In the genomic region with DNA sequence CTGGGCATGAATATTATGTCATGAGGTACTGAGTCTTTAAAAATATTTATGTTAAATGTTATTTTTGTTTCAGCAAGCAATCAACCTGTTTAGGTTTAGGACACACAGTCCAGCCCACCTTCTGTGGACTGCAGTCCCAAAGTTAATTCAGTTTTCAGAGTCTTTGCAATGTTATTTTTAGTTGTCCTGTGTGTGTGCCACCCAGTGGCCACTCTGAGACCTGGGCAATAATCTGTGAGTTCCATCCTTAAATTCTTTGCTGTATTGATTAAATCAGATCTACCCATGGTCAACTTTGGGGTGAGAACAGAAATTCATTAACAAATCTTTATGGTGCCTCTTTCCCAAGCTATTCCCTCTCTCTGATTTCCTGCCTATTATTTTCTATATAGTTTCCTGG, we compare ENCODE assay signal across 1 cellular context.
TF ChIP-seq lines count a peak whose summit lies in the region.

No MANE protein-coding gene starts in this region.

TF ChIP-seq in GM23338, 12 proteins besides CTCF, POLR2A, EP300 and RAD21 (continued from another document):
- TF ChIP-seq, protein P1, sequence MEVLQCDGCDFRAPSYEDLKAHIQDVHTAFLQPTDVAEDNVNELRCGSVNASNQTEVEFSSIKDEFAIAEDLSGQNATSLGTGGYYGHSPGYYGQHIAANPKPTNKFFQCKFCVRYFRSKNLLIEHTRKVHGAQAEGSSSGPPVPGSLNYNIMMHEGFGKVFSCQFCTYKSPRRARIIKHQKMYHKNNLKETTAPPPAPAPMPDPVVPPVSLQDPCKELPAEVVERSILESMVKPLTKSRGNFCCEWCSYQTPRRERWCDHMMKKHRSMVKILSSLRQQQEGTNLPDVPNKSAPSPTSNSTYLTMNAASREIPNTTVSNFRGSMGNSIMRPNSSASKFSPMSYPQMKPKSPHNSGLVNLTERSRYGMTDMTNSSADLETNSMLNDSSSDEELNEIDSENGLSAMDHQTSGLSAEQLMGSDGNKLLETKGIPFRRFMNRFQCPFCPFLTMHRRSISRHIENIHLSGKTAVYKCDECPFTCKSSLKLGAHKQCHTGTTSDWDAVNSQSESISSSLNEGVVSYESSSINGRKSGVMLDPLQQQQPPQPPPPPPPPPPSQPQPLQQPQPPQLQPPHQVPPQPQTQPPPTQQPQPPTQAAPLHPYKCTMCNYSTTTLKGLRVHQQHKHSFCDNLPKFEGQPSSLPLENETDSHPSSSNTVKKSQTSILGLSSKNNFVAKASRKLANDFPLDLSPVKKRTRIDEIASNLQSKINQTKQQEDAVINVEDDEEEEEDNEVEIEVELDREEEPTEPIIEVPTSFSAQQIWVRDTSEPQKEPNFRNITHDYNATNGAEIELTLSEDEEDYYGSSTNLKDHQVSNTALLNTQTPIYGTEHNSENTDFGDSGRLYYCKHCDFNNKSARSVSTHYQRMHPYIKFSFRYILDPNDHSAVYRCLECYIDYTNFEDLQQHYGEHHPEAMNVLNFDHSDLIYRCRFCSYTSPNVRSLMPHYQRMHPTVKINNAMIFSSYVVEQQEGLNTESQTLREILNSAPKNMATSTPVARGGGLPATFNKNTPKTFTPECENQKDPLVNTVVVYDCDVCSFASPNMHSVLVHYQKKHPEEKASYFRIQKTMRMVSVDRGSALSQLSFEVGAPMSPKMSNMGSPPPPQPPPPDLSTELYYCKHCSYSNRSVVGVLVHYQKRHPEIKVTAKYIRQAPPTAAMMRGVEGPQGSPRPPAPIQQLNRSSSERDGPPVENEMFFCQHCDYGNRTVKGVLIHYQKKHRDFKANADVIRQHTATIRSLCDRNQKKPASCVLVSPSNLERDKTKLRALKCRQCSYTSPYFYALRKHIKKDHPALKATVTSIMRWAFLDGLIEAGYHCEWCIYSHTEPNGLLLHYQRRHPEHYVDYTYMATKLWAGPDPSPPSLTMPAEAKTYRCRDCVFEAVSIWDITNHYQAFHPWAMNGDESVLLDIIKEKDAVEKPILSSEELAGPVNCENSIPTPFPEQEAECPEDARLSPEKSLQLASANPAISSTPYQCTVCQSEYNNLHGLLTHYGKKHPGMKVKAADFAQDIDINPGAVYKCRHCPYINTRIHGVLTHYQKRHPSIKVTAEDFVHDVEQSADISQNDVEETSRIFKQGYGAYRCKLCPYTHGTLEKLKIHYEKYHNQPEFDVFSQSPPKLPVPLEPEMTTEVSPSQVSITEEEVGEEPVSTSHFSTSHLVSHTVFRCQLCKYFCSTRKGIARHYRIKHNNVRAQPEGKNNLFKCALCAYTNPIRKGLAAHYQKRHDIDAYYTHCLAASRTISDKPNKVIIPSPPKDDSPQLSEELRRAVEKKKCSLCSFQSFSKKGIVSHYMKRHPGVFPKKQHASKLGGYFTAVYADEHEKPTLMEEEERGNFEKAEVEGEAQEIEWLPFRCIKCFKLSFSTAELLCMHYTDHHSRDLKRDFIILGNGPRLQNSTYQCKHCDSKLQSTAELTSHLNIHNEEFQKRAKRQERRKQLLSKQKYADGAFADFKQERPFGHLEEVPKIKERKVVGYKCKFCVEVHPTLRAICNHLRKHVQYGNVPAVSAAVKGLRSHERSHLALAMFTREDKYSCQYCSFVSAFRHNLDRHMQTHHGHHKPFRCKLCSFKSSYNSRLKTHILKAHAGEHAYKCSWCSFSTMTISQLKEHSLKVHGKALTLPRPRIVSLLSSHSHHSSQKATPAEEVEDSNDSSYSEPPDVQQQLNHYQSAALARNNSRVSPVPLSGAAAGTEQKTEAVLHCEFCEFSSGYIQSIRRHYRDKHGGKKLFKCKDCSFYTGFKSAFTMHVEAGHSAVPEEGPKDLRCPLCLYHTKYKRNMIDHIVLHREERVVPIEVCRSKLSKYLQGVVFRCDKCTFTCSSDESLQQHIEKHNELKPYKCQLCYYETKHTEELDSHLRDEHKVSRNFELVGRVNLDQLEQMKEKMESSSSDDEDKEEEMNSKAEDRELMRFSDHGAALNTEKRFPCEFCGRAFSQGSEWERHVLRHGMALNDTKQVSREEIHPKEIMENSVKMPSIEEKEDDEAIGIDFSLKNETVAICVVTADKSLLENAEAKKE (CRISPR knock-in tag; IDR thresholded peaks at IDR 0.05) = no peak
- TF ChIP-seq NANOG (IDR thresholded peaks at IDR 0.05; ENCODE audit: borderline replicate concordance) (no peak), STAT1 (IDR thresholded peaks at IDR 0.05; ENCODE audit: unreplicated experiment) (no peak), ZNF331 (CRISPR knock-in tag; IDR thresholded peaks at IDR 0.05; ENCODE audit: low read depth) (no peak), ZNF114 (CRISPR knock-in tag; IDR thresholded peaks at IDR 0.05) (no peak), CREB1 (CRISPR knock-in tag; IDR thresholded peaks at IDR 0.05; ENCODE audit: low read depth) (no peak), JUNB (IDR thresholded peaks at IDR 0.05; ENCODE audit: unreplicated experiment) (no peak), EZH2phosphoT487 (IDR thresholded peaks at IDR 0.05; ENCODE audit: unreplicated experiment) (no peak)
- TF ChIP-seq, protein P2, sequence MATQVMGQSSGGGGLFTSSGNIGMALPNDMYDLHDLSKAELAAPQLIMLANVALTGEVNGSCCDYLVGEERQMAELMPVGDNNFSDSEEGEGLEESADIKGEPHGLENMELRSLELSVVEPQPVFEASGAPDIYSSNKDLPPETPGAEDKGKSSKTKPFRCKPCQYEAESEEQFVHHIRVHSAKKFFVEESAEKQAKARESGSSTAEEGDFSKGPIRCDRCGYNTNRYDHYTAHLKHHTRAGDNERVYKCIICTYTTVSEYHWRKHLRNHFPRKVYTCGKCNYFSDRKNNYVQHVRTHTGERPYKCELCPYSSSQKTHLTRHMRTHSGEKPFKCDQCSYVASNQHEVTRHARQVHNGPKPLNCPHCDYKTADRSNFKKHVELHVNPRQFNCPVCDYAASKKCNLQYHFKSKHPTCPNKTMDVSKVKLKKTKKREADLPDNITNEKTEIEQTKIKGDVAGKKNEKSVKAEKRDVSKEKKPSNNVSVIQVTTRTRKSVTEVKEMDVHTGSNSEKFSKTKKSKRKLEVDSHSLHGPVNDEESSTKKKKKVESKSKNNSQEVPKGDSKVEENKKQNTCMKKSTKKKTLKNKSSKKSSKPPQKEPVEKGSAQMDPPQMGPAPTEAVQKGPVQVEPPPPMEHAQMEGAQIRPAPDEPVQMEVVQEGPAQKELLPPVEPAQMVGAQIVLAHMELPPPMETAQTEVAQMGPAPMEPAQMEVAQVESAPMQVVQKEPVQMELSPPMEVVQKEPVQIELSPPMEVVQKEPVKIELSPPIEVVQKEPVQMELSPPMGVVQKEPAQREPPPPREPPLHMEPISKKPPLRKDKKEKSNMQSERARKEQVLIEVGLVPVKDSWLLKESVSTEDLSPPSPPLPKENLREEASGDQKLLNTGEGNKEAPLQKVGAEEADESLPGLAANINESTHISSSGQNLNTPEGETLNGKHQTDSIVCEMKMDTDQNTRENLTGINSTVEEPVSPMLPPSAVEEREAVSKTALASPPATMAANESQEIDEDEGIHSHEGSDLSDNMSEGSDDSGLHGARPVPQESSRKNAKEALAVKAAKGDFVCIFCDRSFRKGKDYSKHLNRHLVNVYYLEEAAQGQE (IDR thresholded peaks at IDR 0.05; ENCODE audit: unreplicated experiment) = no peak
